Comparison of ENCODE assay signal across 8 cellular contexts in the genomic region with DNA sequence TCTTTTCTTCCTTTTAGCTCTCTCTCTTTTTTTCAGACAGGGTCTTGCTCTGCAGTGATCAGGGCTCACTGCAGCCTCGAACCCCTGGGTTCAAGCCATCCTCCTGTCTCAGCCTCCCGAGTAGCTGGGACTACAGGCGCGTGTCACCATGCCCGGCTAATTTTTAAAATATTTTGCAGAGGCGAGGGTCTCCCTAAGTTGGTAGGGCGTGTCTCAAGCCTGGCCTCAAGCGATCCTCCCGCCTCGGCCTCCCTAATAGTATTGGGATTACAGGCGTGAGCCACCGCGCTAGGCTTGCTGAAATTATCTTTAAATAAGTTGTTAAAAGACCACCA. TPM values are rescaled to one million over a fixed set of nuclear protein-coding genes. Genes with fewer than 3 reads are reported as not detected.
A peak's percentile ranks its signal among the peaks of the same experiment; 100 is the strongest.
DNase-seq lines count a peak whose midpoint lies in the region; ATAC-seq and TF ChIP-seq lines count a peak whose summit lies in the region.

No MANE protein-coding gene starts in this region.

- H3K36me3 ChIP-seq in adrenal gland (replicated peaks in 1 of 2) (no peaks in the 10 kb centered on the region), left lung (no peaks in the 10 kb centered on the region), testis (ENCODE audit: low read depth, missing control alignments) (no peaks in the 10 kb centered on the region)

- DNase-seq in T-helper 2 cell treated with Interferon-gamma antibody and Interleukin-4, amounts not matched to agents 5 μg/mL and 100 μg/mL, for 36 hours (ENCODE audit: low spot score): no peak
- DNase-seq in T-helper 2 cell (no peak), adrenal gland (no peak), left lung (no peak), testis (no peak), AML-193 (lab: John Stamatoyannopoulos, UW) (no peak), SKM-1 treated with dmso at 0.1 percent for 144 hours (lab: John Stamatoyannopoulos, UW; ENCODE audit: unreplicated experiment) (no peak)
- no peak for DNase-seq in activated effector memory CD4-positive, alpha-beta T cell treated with Interleukin-2 at 50 U/mL for 16 hours

- H3K27ac ChIP-seq in adrenal gland (peak overlapping the region; percentile 85 to 91 (median 88)), left lung (peak overlapping the region; percentile 91 to 95), testis (peak overlapping the region in 1 of 2 donors; percentile 96)

- no peaks in the 10 kb centered on the region for H3K9me3 ChIP-seq in adrenal gland (replicated peaks in 1 of 3)
- H3K9me3 ChIP-seq in left lung: peaks cover 0 to 4% of the 10 kb centered on the region in 2 donors
- H3K9me3 ChIP-seq in testis: no peaks in the 10 kb centered on the region

- intact Hi-C loops in adrenal gland (cut with DNase I) (no loop called here), left lung (cut with DNase I) (no loop called here), testis (cut with DNase I; ENCODE audit: low total_unique reads) (no loop called here)

- H3K27me3 ChIP-seq in adrenal gland (no peaks in the 10 kb centered on the region), left lung (no peaks in the 10 kb centered on the region), testis (no peaks in the 10 kb centered on the region)

- peak overlapping the region; percentile 95 for H3K27ac Mint-ChIP-seq in T-helper 2 cell treated with Interferon-gamma antibody and Interleukin-4, amounts not matched to agents 5 μg/mL and 100 μg/mL, for 36 hours

- WGBS in adrenal gland, 4 donors: 32 to 41% (median 36%) methylated on average over 13 of the region's 13 CpGs
- WGBS in testis, 2 donors: 20 to 27% methylated on average over 13 of the region's 13 CpGs

- peaks cover 2% of the 10 kb centered on the region for H3K36me3 Mint-ChIP-seq in T-helper 2 cell treated with Interferon-gamma antibody and Interleukin-4, amounts not matched to agents 5 μg/mL and 100 μg/mL, for 36 hours (ENCODE audit: low read depth)

- TF ChIP-seq CTCF in adrenal gland (IDR thresholded peaks at IDR 0.05) (no peak), left lung (IDR thresholded peaks at IDR 0.05) (no peak), testis (IDR thresholded peaks at IDR 0.05) (no peak)

- H3K9me3 Mint-ChIP-seq in T-helper 2 cell treated with Interferon-gamma antibody and Interleukin-4, amounts not matched to agents 5 μg/mL and 100 μg/mL, for 36 hours: peaks cover 4% of the 10 kb centered on the region

- peak overlapping the region; percentile 98 for H3K4me3 Mint-ChIP-seq in T-helper 2 cell treated with Interferon-gamma antibody and Interleukin-4, amounts not matched to agents 5 μg/mL and 100 μg/mL, for 36 hours

- peak overlapping the region; percentile 57 to 63 (median 60) for H3K4me3 ChIP-seq in adrenal gland
- peak overlapping the region; percentile 63 to 82 for H3K4me3 ChIP-seq in left lung
- H3K4me3 ChIP-seq in testis: peak overlapping the region; percentile 76 to 88

- TF ChIP-seq POLR2A in adrenal gland (IDR thresholded peaks at IDR 0.05) (no peak), testis (IDR thresholded peaks at IDR 0.05) (no peak)

- ATAC-seq in left lung: no peak

- H3K4me1 ChIP-seq in adrenal gland (replicated peaks in 1 of 2): peaks cover 0 to 35% of the 10 kb centered on the region in 2 donors
- peaks cover 9 to 54% of the 10 kb centered on the region in 2 donors for H3K4me1 ChIP-seq in left lung
- H3K4me1 ChIP-seq in testis: peaks cover 10% of the 10 kb centered on the region

- H3K4me1 Mint-ChIP-seq in T-helper 2 cell treated with Interferon-gamma antibody and Interleukin-4, amounts not matched to agents 5 μg/mL and 100 μg/mL, for 36 hours (ENCODE audit: low read depth): peaks cover 49% of the 10 kb centered on the region

- H3K27me3 Mint-ChIP-seq in T-helper 2 cell treated with Interferon-gamma antibody and Interleukin-4, amounts not matched to agents 5 μg/mL and 100 μg/mL, for 36 hours (ENCODE audit: low read depth): no peaks in the 10 kb centered on the region

RNA-seq across cellular contexts. Expression of gene SNX11, which starts 0.8 kb away (rescaled TPM):
- total RNA-seq in adrenal gland: 10 to 100 TPM in 7 of 8 donors, 1 to 10 TPM in 1; 6.7 to 29.9 (median 19.0) TPM
- 10 to 100 TPM in 2 of 3 donors, 1 to 10 TPM in 1; 8.9 to 12.9 (median 12.9) TPM for polyA plus RNA-seq in adrenal gland
- 10 to 100 TPM; 21.5 to 32.4 TPM for total RNA-seq in left lung
- total RNA-seq in testis: 10 to 100 TPM; 20.3 to 23.1 TPM
- polyA plus RNA-seq in testis (ENCODE audit: insufficient read depth, low read depth, low replicate concordance): 23.1 TPM

RNA-seq across cellular contexts. Expression of gene CBX1, which starts 5.5 kb away (rescaled TPM):
- total RNA-seq in adrenal gland (10 to 100 TPM; 28.5 to 56.3 (median 37.7) TPM), left lung (10 to 100 TPM; 43.0 to 53.8 TPM), testis (10 to 100 TPM; 59.9 to 70.1 TPM)
- polyA plus RNA-seq in adrenal gland (10 to 100 TPM; 13.2 to 49.9 (median 28.6) TPM), testis (ENCODE audit: insufficient read depth, low read depth, low replicate concordance) (123 TPM)

RNA-seq across cellular contexts. Expression of gene NFE2L1, which starts 58.6 kb away (rescaled TPM):
- total RNA-seq in adrenal gland (100 to 1,000 TPM; 150 to 432 (median 283) TPM), left lung (100 to 1,000 TPM; 165 to 173 TPM), testis (100 to 1,000 TPM; 180 to 199 TPM)
- polyA plus RNA-seq in adrenal gland (100 to 1,000 TPM in 2 of 3 donors, 10 to 100 TPM in 1; 77.9 to 403 (median 164) TPM), testis (ENCODE audit: insufficient read depth, low read depth, low replicate concordance) (193 TPM)
